Comparison of ENCODE assay signal across 29 cellular contexts in genomic region chr13:40070357-40070756, GRCh38.
DNase-seq lines count a peak whose midpoint lies in the region; ATAC-seq and TF ChIP-seq lines count a peak whose summit lies in the region.
"Had no signal": no experiment of that assay in that cellular context is flagged by ENCODE, and none has a peak within 500 bp of the region (broad histone marks: within the 10 kb centered on the region; RNA-seq: fewer than 3 reads in every experiment).

No MANE protein-coding gene starts in this region.

- CTCF ChIA-PET in activated CD8-positive, alpha-beta T cell treated with anti-CD3 and anti-CD28 coated beads for 36 hours (lab: Charles Lee), result interaction anchor here (1.0 to 3.1 kb wide), 17 partner anchors 9 to 614 kb away, joined by 3 to 35 read pairs (median 7); no protein-coding TSS in a partner anchor
- CTCF ChIA-PET in activated CD8-positive, alpha-beta T cell treated with anti-CD3 and anti-CD28 coated beads, Interleukin-2, amount 10 ng/mL, durations not matched to agents 7 days and 5 days (lab: Charles Lee), result interaction anchor here (1.0 to 2.8 kb wide), 21 partner anchors 9 to 612 kb away, joined by 3 to 28 read pairs (median 5); no protein-coding TSS in a partner anchor
- CTCF ChIA-PET in T-cell (lab: Charles Lee), result interaction anchor here (0.6 to 1.9 kb wide), 6 partner anchors 137 to 882 kb away, joined by 3 to 10 read pairs (median 4); no protein-coding TSS in a partner anchor

- no peak for TF ChIP-seq CTCF in activated CD8-positive, alpha-beta T cell treated with anti-CD3 and anti-CD28 coated beads for 36 hours (IDR thresholded peaks at IDR 0.05)
- TF ChIP-seq CTCF in GM06990 (IDR thresholded peaks at IDR 0.05; ENCODE audit: insufficient read depth, low read length, poor library complexity, severe bottlenecking), result no peak

- peaks cover 20% of the 10 kb centered on the region for H3K4me1 Mint-ChIP-seq in activated CD8-positive, alpha-beta T cell treated with anti-CD3 and anti-CD28 coated beads for 36 hours (ENCODE audit: low read depth)
- peaks cover 18% of the 10 kb centered on the region for H3K4me1 Mint-ChIP-seq in activated CD8-positive, alpha-beta T cell treated with anti-CD3 and anti-CD28 coated beads, Interleukin-2, amount 10 ng/mL, durations not matched to agents 7 days and 5 days (ENCODE audit: low read depth)
- H3K4me1 Mint-ChIP-seq in T-cell, result peaks cover 24 to 29% (median 27%) of the 10 kb centered on the region in 3 donors

- DNase-seq in activated CD8-positive, alpha-beta T cell treated with anti-CD3 and anti-CD28 coated beads for 36 hours, result no peak
- DNase-seq in activated CD8-positive, alpha-beta T cell treated with anti-CD3 and anti-CD28 coated beads, Interleukin-2, amount 10 ng/mL, durations not matched to agents 7 days and 5 days, result no peak
- peak; percentile 18 for DNase-seq in GM06990 (ENCODE audit: extremely low read depth, insufficient read length)
- no peak for DNase-seq in T-cell
- DNase-seq in retina, result peak; percentile 34
- DNase-seq in AG20443 (ENCODE audit: low spot score), result no peak
- DNase-seq in medulla oblongata (ENCODE audit: extremely low spot score), result no peak
- DNase-seq: activated CD4-positive, alpha-beta T cell treated with anti-CD3 and anti-CD28 coated beads for 4 hours; activated gamma-delta T cell treated with Interleukin-2 at 50 U/mL for 16 hours; activated T-cell treated with anti-CD3 and anti-CD28 coated beads, Interleukin-2, amount 50 U/mL, for 24 hours; amniotic stem cell; BE2C; brain microvascular endothelial cell; cerebellar nuclear complex; esophagus squamous epithelium; foreskin keratinocyte; head of caudate nucleus; KG1; left ventricle myocardium inferior; mesendoderm; MG63; NCI-H2029; NCI-H524; pancreas; Right ventricle myocardium superior had no signal

- POLR2A ChIA-PET in activated CD8-positive, alpha-beta T cell treated with anti-CD3 and anti-CD28 coated beads for 36 hours (lab: Charles Lee), result no interaction called here
- POLR2A ChIA-PET in activated CD8-positive, alpha-beta T cell treated with anti-CD3 and anti-CD28 coated beads, Interleukin-2, amount 10 ng/mL, durations not matched to agents 7 days and 5 days (lab: Charles Lee), result interaction anchor here (2.0 kb wide), 1 partner anchor 117 kb away, joined by 7 read pairs; no protein-coding TSS in a partner anchor
- POLR2A ChIA-PET in T-cell (lab: Charles Lee), result no interaction called here

- peak; percentile 12 for ATAC-seq in activated CD8-positive, alpha-beta T cell treated with anti-CD3 and anti-CD28 coated beads for 36 hours
- ATAC-seq in activated CD8-positive, alpha-beta T cell treated with anti-CD3 and anti-CD28 coated beads, Interleukin-2, amount 10 ng/mL, durations not matched to agents 7 days and 5 days, result no peak
- ATAC-seq in T-cell (replicated peaks in 1 of 4), result no peak
- ATAC-seq: foreskin keratinocyte, Panc1 had no signal

- no peak overlapping the region for H3K4me3 ChIP-seq in GM06990 (replicated peaks; ENCODE audit: low read depth, low read length)
- H3K4me3 ChIP-seq: esophagus squamous epithelium, MG63, neural progenitor cell, skin epidermis had no signal

- H3K36me3 Mint-ChIP-seq in activated CD8-positive, alpha-beta T cell treated with anti-CD3 and anti-CD28 coated beads for 36 hours (ENCODE audit: low read depth), result no peaks in the 10 kb centered on the region
- H3K36me3 Mint-ChIP-seq in activated CD8-positive, alpha-beta T cell treated with anti-CD3 and anti-CD28 coated beads, Interleukin-2, amount 10 ng/mL, durations not matched to agents 7 days and 5 days (ENCODE audit: low read depth), result no peaks in the 10 kb centered on the region
- H3K36me3 Mint-ChIP-seq in T-cell, result no peaks in the 10 kb centered on the region
- H3K36me3 Mint-ChIP-seq: neural progenitor cell; stimulated activated memory B cell treated with anti-CD40 and anti-IgM and Interleukin-4, amounts not matched to agents 10 μg/mL and 1 μg/mL and 100 μg/mL, for 72 hours had no signal

- H3K27me3 Mint-ChIP-seq in activated CD8-positive, alpha-beta T cell treated with anti-CD3 and anti-CD28 coated beads for 36 hours, result no peaks in the 10 kb centered on the region
- H3K27me3 Mint-ChIP-seq in activated CD8-positive, alpha-beta T cell treated with anti-CD3 and anti-CD28 coated beads, Interleukin-2, amount 10 ng/mL, durations not matched to agents 7 days and 5 days (ENCODE audit: low read depth), result no peaks in the 10 kb centered on the region
- no peaks in the 10 kb centered on the region for H3K27me3 Mint-ChIP-seq in T-cell
- H3K27me3 Mint-ChIP-seq: activated T-cell treated with anti-CD3 and anti-CD28 coated beads, Interleukin-2, amount 50 U/mL, for 24 hours; stimulated activated memory B cell treated with anti-CD40 and anti-IgM and Interleukin-4, amounts not matched to agents 10 μg/mL and 1 μg/mL and 100 μg/mL, for 72 hours had no signal

- H3K4me3 Mint-ChIP-seq in activated CD8-positive, alpha-beta T cell treated with anti-CD3 and anti-CD28 coated beads for 36 hours, result no peak overlapping the region
- no peak overlapping the region for H3K4me3 Mint-ChIP-seq in activated CD8-positive, alpha-beta T cell treated with anti-CD3 and anti-CD28 coated beads, Interleukin-2, amount 10 ng/mL, durations not matched to agents 7 days and 5 days
- H3K4me3 Mint-ChIP-seq in T-cell, result no peak overlapping the region
- H3K4me3 Mint-ChIP-seq: activated T-cell treated with anti-CD3 and anti-CD28 coated beads, Interleukin-2, amount 50 U/mL, for 24 hours; neural progenitor cell; stimulated activated memory B cell treated with anti-CD40 and anti-IgM and Interleukin-4, amounts not matched to agents 10 μg/mL and 1 μg/mL and 100 μg/mL, for 72 hours had no signal

- H3K27me3 ChIP-seq in GM06990 (replicated peaks; ENCODE audit: control insufficient read depth, insufficient read depth, low read length), result no peaks in the 10 kb centered on the region
- H3K27me3 ChIP-seq: brain microvascular endothelial cell, esophagus squamous epithelium, foreskin keratinocyte, MG63, neural progenitor cell, pancreas had no signal

- H3K27ac Mint-ChIP-seq in activated CD8-positive, alpha-beta T cell treated with anti-CD3 and anti-CD28 coated beads for 36 hours, result no peak overlapping the region
- no peak overlapping the region for H3K27ac Mint-ChIP-seq in activated CD8-positive, alpha-beta T cell treated with anti-CD3 and anti-CD28 coated beads, Interleukin-2, amount 10 ng/mL, durations not matched to agents 7 days and 5 days
- peak overlapping the region; percentile 16 to 61 for H3K27ac Mint-ChIP-seq in T-cell
- H3K27ac Mint-ChIP-seq: activated T-cell treated with anti-CD3 and anti-CD28 coated beads, Interleukin-2, amount 50 U/mL, for 24 hours; neural progenitor cell had no signal

- H3K9me3 Mint-ChIP-seq in activated CD8-positive, alpha-beta T cell treated with anti-CD3 and anti-CD28 coated beads for 36 hours, result no peaks in the 10 kb centered on the region
- no peaks in the 10 kb centered on the region for H3K9me3 Mint-ChIP-seq in activated CD8-positive, alpha-beta T cell treated with anti-CD3 and anti-CD28 coated beads, Interleukin-2, amount 10 ng/mL, durations not matched to agents 7 days and 5 days (ENCODE audit: insufficient read depth)
- H3K9me3 Mint-ChIP-seq in T-cell, result no peaks in the 10 kb centered on the region
- H3K9me3 Mint-ChIP-seq: activated T-cell treated with anti-CD3 and anti-CD28 coated beads, Interleukin-2, amount 50 U/mL, for 24 hours; neural progenitor cell; stimulated activated memory B cell treated with anti-CD40 and anti-IgM and Interleukin-4, amounts not matched to agents 10 μg/mL and 1 μg/mL and 100 μg/mL, for 72 hours had no signal

- no peaks in the 10 kb centered on the region for H3K36me3 ChIP-seq in GM06990 (ENCODE audit: control insufficient read depth, insufficient read depth, low read length)
- H3K36me3 ChIP-seq: BE2C, brain microvascular endothelial cell, esophagus squamous epithelium, left ventricle myocardium inferior, MG63, neural progenitor cell, pancreas had no signal

- intact Hi-C loops in activated CD8-positive, alpha-beta T cell treated with anti-CD3 and anti-CD28 coated beads for 36 hours (cut with micrococcal nuclease), result no loop called here

Comparison
In these comparisons a context has a peak if more than half of its experiments do, and no peak if none do; other contexts are left out.
1. DNase-seq: peak in GM06990 (single experiment) and retina (single experiment); none in activated CD8-positive, alpha-beta T cell treated with anti-CD3 and anti-CD28 coated beads for 36 hours (single experiment), activated CD8-positive, alpha-beta T cell treated with anti-CD3 and anti-CD28 coated beads, Interleukin-2, amount 10 ng/mL, durations not matched to agents 7 days and 5 days (single experiment), T-cell (0 of 34), AG20443 (single experiment) and medulla oblongata (single experiment).
2. H3K27ac Mint-ChIP-seq: peak in T-cell (2 of 2); none in activated CD8-positive, alpha-beta T cell treated with anti-CD3 and anti-CD28 coated beads for 36 hours (single experiment) and activated CD8-positive, alpha-beta T cell treated with anti-CD3 and anti-CD28 coated beads, Interleukin-2, amount 10 ng/mL, durations not matched to agents 7 days and 5 days (single experiment).